Comparison of ENCODE assay signal across 1 cellular context in the genomic region with DNA sequence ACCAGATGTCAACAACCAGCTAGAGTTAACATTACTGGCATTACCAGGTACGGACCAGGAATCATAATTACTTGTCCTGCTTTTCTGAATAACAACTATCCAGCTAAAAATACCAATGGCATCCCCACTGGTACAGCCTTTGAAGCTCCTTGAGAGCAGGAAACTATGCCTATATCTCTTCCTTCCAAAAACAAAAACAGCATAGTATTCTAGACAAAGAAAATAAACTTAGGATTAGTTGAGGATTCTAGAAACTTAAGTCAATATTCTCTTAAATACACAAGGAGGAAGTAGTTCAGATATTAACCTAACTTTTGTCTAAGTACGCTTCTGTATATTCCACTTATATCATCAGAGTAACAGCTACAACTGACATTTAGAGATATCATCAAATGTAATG.
TF ChIP-seq lines count a peak whose summit lies in the region.

No MANE protein-coding gene starts in this region.

TF ChIP-seq in GM12878, 131 proteins besides CTCF, POLR2A, EP300 and RAD21:
- TF ChIP-seq YBX1 (IDR thresholded peaks at IDR 0.05) (no peak), NFYA (IDR thresholded peaks at IDR 0.05; ENCODE audit: borderline replicate concordance, low read depth, low read length) (no peak), SUZ12 (IDR thresholded peaks at IDR 0.05; ENCODE audit: unreplicated experiment) (no peak), NR2F1 (conservative IDR thresholded peaks at IDR 0.05) (no peak), MTA2 (IDR thresholded peaks at IDR 0.05; ENCODE audit: low read depth) (no peak), ZBED1 (IDR thresholded peaks at IDR 0.05; ENCODE audit: borderline replicate concordance) (no peak), SMARCA5 (IDR thresholded peaks at IDR 0.05) (no peak)
- TF ChIP-seq, protein P1, sequence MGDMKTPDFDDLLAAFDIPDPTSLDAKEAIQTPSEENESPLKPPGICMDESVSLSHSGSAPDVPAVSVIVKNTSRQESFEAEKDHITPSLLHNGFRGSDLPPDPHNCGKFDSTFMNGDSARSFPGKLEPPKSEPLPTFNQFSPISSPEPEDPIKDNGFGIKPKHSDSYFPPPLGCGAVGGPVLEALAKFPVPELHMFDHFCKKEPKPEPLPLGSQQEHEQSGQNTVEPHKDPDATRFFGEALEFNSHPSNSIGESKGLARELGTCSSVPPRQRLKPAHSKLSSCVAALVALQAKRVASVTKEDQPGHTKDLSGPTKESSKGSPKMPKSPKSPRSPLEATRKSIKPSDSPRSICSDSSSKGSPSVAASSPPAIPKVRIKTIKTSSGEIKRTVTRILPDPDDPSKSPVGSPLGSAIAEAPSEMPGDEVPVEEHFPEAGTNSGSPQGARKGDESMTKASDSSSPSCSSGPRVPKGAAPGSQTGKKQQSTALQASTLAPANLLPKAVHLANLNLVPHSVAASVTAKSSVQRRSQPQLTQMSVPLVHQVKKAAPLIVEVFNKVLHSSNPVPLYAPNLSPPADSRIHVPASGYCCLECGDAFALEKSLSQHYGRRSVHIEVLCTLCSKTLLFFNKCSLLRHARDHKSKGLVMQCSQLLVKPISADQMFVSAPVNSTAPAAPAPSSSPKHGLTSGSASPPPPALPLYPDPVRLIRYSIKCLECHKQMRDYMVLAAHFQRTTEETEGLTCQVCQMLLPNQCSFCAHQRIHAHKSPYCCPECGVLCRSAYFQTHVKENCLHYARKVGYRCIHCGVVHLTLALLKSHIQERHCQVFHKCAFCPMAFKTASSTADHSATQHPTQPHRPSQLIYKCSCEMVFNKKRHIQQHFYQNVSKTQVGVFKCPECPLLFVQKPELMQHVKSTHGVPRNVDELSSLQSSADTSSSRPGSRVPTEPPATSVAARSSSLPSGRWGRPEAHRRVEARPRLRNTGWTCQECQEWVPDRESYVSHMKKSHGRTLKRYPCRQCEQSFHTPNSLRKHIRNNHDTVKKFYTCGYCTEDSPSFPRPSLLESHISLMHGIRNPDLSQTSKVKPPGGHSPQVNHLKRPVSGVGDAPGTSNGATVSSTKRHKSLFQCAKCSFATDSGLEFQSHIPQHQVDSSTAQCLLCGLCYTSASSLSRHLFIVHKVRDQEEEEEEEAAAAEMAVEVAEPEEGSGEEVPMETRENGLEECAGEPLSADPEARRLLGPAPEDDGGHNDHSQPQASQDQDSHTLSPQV (IDR thresholded peaks at IDR 0.05) = no peak
- TF ChIP-seq, protein P2, sequence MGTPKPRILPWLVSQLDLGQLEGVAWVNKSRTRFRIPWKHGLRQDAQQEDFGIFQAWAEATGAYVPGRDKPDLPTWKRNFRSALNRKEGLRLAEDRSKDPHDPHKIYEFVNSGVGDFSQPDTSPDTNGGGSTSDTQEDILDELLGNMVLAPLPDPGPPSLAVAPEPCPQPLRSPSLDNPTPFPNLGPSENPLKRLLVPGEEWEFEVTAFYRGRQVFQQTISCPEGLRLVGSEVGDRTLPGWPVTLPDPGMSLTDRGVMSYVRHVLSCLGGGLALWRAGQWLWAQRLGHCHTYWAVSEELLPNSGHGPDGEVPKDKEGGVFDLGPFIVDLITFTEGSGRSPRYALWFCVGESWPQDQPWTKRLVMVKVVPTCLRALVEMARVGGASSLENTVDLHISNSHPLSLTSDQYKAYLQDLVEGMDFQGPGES (IDR thresholded peaks at IDR 0.05) = no peak
